ENCODE assay signal across 8 cellular contexts in genomic region chr1:109161836-109162606, GRCh38. TPM values are rescaled to one million over a fixed set of nuclear protein-coding genes. Genes with fewer than 3 reads are reported as not detected.
A peak's percentile ranks its signal among the peaks of the same experiment; 100 is the strongest.
DNase-seq lines count a peak whose midpoint lies in the region; ATAC-seq and TF ChIP-seq lines count a peak whose summit lies in the region.

No MANE protein-coding gene starts in this region.

- H3K4me1 ChIP-seq in gastroesophageal sphincter, result peaks cover 0 to 16% (median 0%) of the 10 kb centered on the region in 3 donors

- H3K27ac ChIP-seq in HL-60 (replicated peaks) (no peak overlapping the region), gastroesophageal sphincter (peak overlapping the region in 3 of 4 donors; percentile 16 to 66 (median 46))

- H3K4me3 ChIP-seq in HL-60 (replicated peaks; ENCODE audit: insufficient read depth, low read length) (no peak overlapping the region), gastroesophageal sphincter (no peak overlapping the region), retinal pigment epithelial cell (ENCODE audit: low read length) (no peak overlapping the region)

- ATAC-seq in GM19023 (IDR thresholded peaks at IDR 0.05; ENCODE audit: unreplicated experiment), result peak; percentile 48
- ATAC-seq in gastroesophageal sphincter, result peak; percentile 77

- H3K36me3 ChIP-seq in gastroesophageal sphincter, result no peaks in the 10 kb centered on the region

- H3K27me3 ChIP-seq in HL-60 (ENCODE audit: insufficient read depth, poor library complexity, severe bottlenecking), result no peaks in the 10 kb centered on the region
- H3K27me3 ChIP-seq in gastroesophageal sphincter, result no peaks in the 10 kb centered on the region

- no peak for TF ChIP-seq POLR2A in gastroesophageal sphincter (IDR thresholded peaks at IDR 0.05)

- TF ChIP-seq CTCF in AG09319 (IDR thresholded peaks at IDR 0.05; ENCODE audit: low read depth, low read length), result no peak
- TF ChIP-seq CTCF in HL-60 (IDR thresholded peaks at IDR 0.05; ENCODE audit: insufficient read depth, low read length), result no peak
- TF ChIP-seq CTCF in gastroesophageal sphincter (IDR thresholded peaks at IDR 0.05), result no peak
- TF ChIP-seq CTCF in retinal pigment epithelial cell (conservative IDR thresholded peaks at IDR 0.05; ENCODE audit: low read depth, low read length), result no peak

- 32 to 46% methylated on average over 3 to 9 of the region's 12 CpGs for WGBS in gastroesophageal sphincter (ENCODE audit: low coverage in 1 of 2), 2 donors

- DNase-seq in AG09319 (ENCODE audit: extremely low read depth, low read depth), result peak; percentile 67
- DNase-seq in HL-60 (ENCODE audit: low read depth in 1 of 2, low spot score in 1 of 2), result peak; percentile 90 to 94
- peak; percentile 38 to 42 for DNase-seq in activated CD4-positive, alpha-beta T cell treated with anti-CD3 and anti-CD28 coated beads, Interleukin-2, amount 50 U/mL, for 48 hours
- DNase-seq in retinal pigment epithelial cell (ENCODE audit: low read depth), result peak; percentile 40
- no peak for DNase-seq in GOT3 (lab: John Stamatoyannopoulos, UW)
- DNase-seq in DMS153 treated with DMSO at 0.1 percent for 48 hours (lab: John Stamatoyannopoulos, UW; ENCODE audit: unreplicated experiment), result no peak

- H3K9me3 ChIP-seq in gastroesophageal sphincter, result no peaks in the 10 kb centered on the region

- no peak for TF ChIP-seq EP300 in gastroesophageal sphincter (IDR thresholded peaks at IDR 0.05)

RNA-seq across cellular contexts. Expression of gene ELAPOR1, which starts 48.1 kb away (rescaled TPM):
- total RNA-seq in gastroesophageal sphincter, result 10 to 100 TPM in 1 of 4 donors, under 1 TPM in 2, not detected in 1; 0.08 to 18.8 (median 0.40) TPM

RNA-seq across cellular contexts. Expression of gene SARS1, which starts 51.7 kb away (rescaled TPM):
- 100 to 1,000 TPM; 154 to 187 (median 158) TPM for total RNA-seq in gastroesophageal sphincter

Comparison
In these comparisons a context has a peak if more than half of its experiments do, and no peak if none do; other contexts are left out.
1. DNase-seq: peak in AG09319 (single experiment), HL-60 (2 of 2), activated CD4-positive, alpha-beta T cell treated with anti-CD3 and anti-CD28 coated beads, Interleukin-2, amount 50 U/mL, for 48 hours (2 of 2) and retinal pigment epithelial cell (single experiment); none in GOT3 (single experiment) and DMS153 treated with DMSO at 0.1 percent for 48 hours (single experiment).